Comparison of ENCODE assay signal across 11 cellular contexts in genomic region chr10:10138685-10139084, GRCh38.
A peak's percentile ranks its signal among the peaks of the same experiment; 100 is the strongest.
DNase-seq lines count a peak whose midpoint lies in the region; ATAC-seq and TF ChIP-seq lines count a peak whose summit lies in the region.
"Had no signal": no experiment of that assay in that cellular context is flagged by ENCODE, and none has a peak within 500 bp of the region (broad histone marks: within the 10 kb centered on the region; RNA-seq: fewer than 3 reads in every experiment).

No MANE protein-coding gene starts in this region.

- H3K27me3 ChIP-seq in ACC112 (ENCODE audit: insufficient read depth, low read length) (no peaks in the 10 kb centered on the region), muscle layer of colon (ENCODE audit: control insufficient read depth in 1 of 2, insufficient read depth in 2 of 2, low read length in 2 of 2) (no peaks in the 10 kb centered on the region)

- no peak overlapping the region for H3K9ac ChIP-seq in muscle layer of colon (ENCODE audit: low read length)

- H3K4me3 ChIP-seq in ACC112 (ENCODE audit: low read depth, low read length) (peak overlapping the region; percentile 74), WI38 (ENCODE audit: low read depth, low read length) (peak overlapping the region; percentile 16), muscle layer of colon (ENCODE audit: low read depth in 1 of 2, low read length in 2 of 2) (peak overlapping the region; percentile 11 to 18), foreskin fibroblast (ENCODE audit: low read depth in 1 of 2, low read length in 2 of 2) (no peak overlapping the region)

- TF ChIP-seq CTCF in WI38 (IDR thresholded peaks at IDR 0.05; ENCODE audit: low read depth, low read length) (no peak), foreskin fibroblast (IDR thresholded peaks at IDR 0.05; ENCODE audit: low read depth, low read length) (no peak)

- H3K9me3 ChIP-seq in muscle layer of colon (ENCODE audit: low read length), result no peaks in the 10 kb centered on the region

- no peaks in the 10 kb centered on the region for H3K79me2 ChIP-seq in ACC112 (ENCODE audit: control insufficient read depth, insufficient read depth, low read length, unreplicated experiment)

- H3K27ac ChIP-seq in ACC112 (ENCODE audit: low read depth, low read length) (peak overlapping the region; percentile 51), muscle layer of colon (ENCODE audit: low read depth, low read length) (no peak overlapping the region)

- H3K4me1 ChIP-seq in ACC112 (ENCODE audit: control insufficient read depth, insufficient read depth, low read length, unreplicated experiment), result peaks cover 9% of the 10 kb centered on the region
- H3K4me1 ChIP-seq in muscle layer of colon (ENCODE audit: insufficient read depth, low read length), result no peaks in the 10 kb centered on the region

- DNase-seq in EL, result peak; percentile 1
- no peak for DNase-seq in foreskin fibroblast
- DNase-seq in T-helper 9 cell, result no peak
- DNase-seq: DMS 273 treated with DMSO at 0.1 percent for 48 hours; NCI-H1694; stimulated activated CD4-positive, alpha-beta T cell treated with anti-CD3 and anti-CD28 coated beads, Interleukin-12 subunit alpha, Interleukin-12 subunit beta, amount 100 ng/mL, for 4 hours had no signal

- peak overlapping the region; percentile 99 for H2AFZ ChIP-seq in ACC112 (ENCODE audit: low read length, unreplicated experiment)

- no peaks in the 10 kb centered on the region for H3K36me3 ChIP-seq in ACC112 (ENCODE audit: insufficient read depth, low read length)
- H3K36me3 ChIP-seq in muscle layer of colon (ENCODE audit: insufficient read depth, low read length), result no peaks in the 10 kb centered on the region

- ATAC-seq in HG02798 (IDR thresholded peaks at IDR 0.05; ENCODE audit: poor library complexity, unreplicated experiment) (no peak), GM21381 (IDR thresholded peaks at IDR 0.05; ENCODE audit: unreplicated experiment) (no peak)

Comparison
In these comparisons a context has a peak if more than half of its experiments do, and no peak if none do; other contexts are left out.
1. H3K4me3 ChIP-seq: peak in ACC112 (single experiment), WI38 (single experiment) and muscle layer of colon (2 of 2); none in foreskin fibroblast (0 of 2).